Comparison of ENCODE assay signal across 19 cellular contexts in genomic region chr6:107715523-107716321, GRCh38.
DNase-seq lines count a peak whose midpoint lies in the region; ATAC-seq and TF ChIP-seq lines count a peak whose summit lies in the region.
"Had no signal": no experiment of that assay in that cellular context is flagged by ENCODE, and none has a peak within 500 bp of the region (broad histone marks: within the 10 kb centered on the region; RNA-seq: fewer than 3 reads in every experiment).

No MANE protein-coding gene starts in this region.

- peak; percentile 8 for ATAC-seq in CD8-positive, alpha-beta T cell
- ATAC-seq in activated CD8-positive, alpha-beta T cell treated with anti-CD3 and anti-CD28 coated beads for 36 hours = no peak
- ATAC-seq in effector memory CD8-positive, alpha-beta T cell (replicated peaks) = peak; percentile 50
- ATAC-seq in stimulated activated memory B cell treated with anti-CD40 and anti-IgM and Interleukin-4, amounts not matched to agents 10 μg/mL and 1 μg/mL and 100 μg/mL, for 72 hours = no peak
- no peak for ATAC-seq in GM18861 (IDR thresholded peaks at IDR 0.05; ENCODE audit: unreplicated experiment)

- intact Hi-C loops in CD8-positive, alpha-beta T cell (cut with DNase I, micrococcal nuclease) = loop anchor here (1.0 to 10.0 kb wide), 8 partner anchors 11 to 1379 kb away; partner anchors contain the start of genes SEC63 (in 2 of the 2), CEP57L1 (in 1 of the 2), PDSS2 (in 1 of the 2) and SCML4 (in 1 of the 2)
- intact Hi-C loops in activated CD8-positive, alpha-beta T cell treated with anti-CD3 and anti-CD28 coated beads for 36 hours (cut with micrococcal nuclease) = no loop called here

- H3K9me3 Mint-ChIP-seq in T-helper 1 cell treated with Interleukin-12 subunit alpha and Interleukin-12 subunit beta and Interleukin-4 antibody, amounts not matched to agents 30 μg/mL and 1 μg/mL, for 36 hours = peaks cover 5% of the 10 kb centered on the region
- H3K9me3 Mint-ChIP-seq in CD8-positive, alpha-beta T cell = no peaks in the 10 kb centered on the region
- peaks cover 1% of the 10 kb centered on the region for H3K9me3 Mint-ChIP-seq in activated CD8-positive, alpha-beta T cell treated with anti-CD3 and anti-CD28 coated beads for 36 hours
- no peaks in the 10 kb centered on the region for H3K9me3 Mint-ChIP-seq in effector memory CD8-positive, alpha-beta T cell
- H3K9me3 Mint-ChIP-seq in stimulated activated memory B cell treated with anti-CD40 and anti-IgM and Interleukin-4, amounts not matched to agents 10 μg/mL and 1 μg/mL and 100 μg/mL, for 72 hours = peaks cover 3% of the 10 kb centered on the region

- POLR2A ChIA-PET in CD8-positive, alpha-beta T cell (lab: Charles Lee) = interaction anchor here (1.2 to 2.0 kb wide), 2 partner anchors 15 to 21 kb away, joined by 3 to 4 read pairs; no protein-coding TSS in a partner anchor
- POLR2A ChIA-PET in activated CD8-positive, alpha-beta T cell treated with anti-CD3 and anti-CD28 coated beads for 36 hours (lab: Charles Lee) = interaction anchor here (1.4 kb wide), 1 partner anchor 106 kb away, joined by 3 read pairs; no protein-coding TSS in a partner anchor

- CTCF ChIA-PET in CD8-positive, alpha-beta T cell (lab: Charles Lee) = interaction anchor here (1.7 to 3.2 kb wide), 3 partner anchors 107 to 151 kb away, joined by 4 to 16 read pairs (median 6); no protein-coding TSS in a partner anchor
- CTCF ChIA-PET in activated CD8-positive, alpha-beta T cell treated with anti-CD3 and anti-CD28 coated beads for 36 hours (lab: Charles Lee) = interaction anchor here (1.3 to 1.6 kb wide), 2 partner anchors 9 to 12 kb away, joined by 3 read pairs; no protein-coding TSS in a partner anchor

- peak overlapping the region; percentile 80 for H3K27ac Mint-ChIP-seq in T-helper 1 cell treated with Interleukin-12 subunit alpha and Interleukin-12 subunit beta and Interleukin-4 antibody, amounts not matched to agents 30 μg/mL and 1 μg/mL, for 36 hours
- H3K27ac Mint-ChIP-seq in CD8-positive, alpha-beta T cell = peak overlapping the region; percentile 89
- peak overlapping the region; percentile 82 for H3K27ac Mint-ChIP-seq in activated CD8-positive, alpha-beta T cell treated with anti-CD3 and anti-CD28 coated beads for 36 hours
- H3K27ac Mint-ChIP-seq in effector memory CD8-positive, alpha-beta T cell = peak overlapping the region; percentile 92 to 94
- H3K27ac Mint-ChIP-seq in stimulated activated memory B cell treated with anti-CD40 and anti-IgM and Interleukin-4, amounts not matched to agents 10 μg/mL and 1 μg/mL and 100 μg/mL, for 72 hours = no peak overlapping the region

- no peak for TF ChIP-seq CTCF in CD8-positive, alpha-beta T cell (IDR thresholded peaks at IDR 0.05)
- no peak for TF ChIP-seq CTCF in activated CD8-positive, alpha-beta T cell treated with anti-CD3 and anti-CD28 coated beads for 36 hours (IDR thresholded peaks at IDR 0.05)

- H3K4me1 ChIP-seq in CD8-positive, alpha-beta T cell (ENCODE audit: insufficient read depth, low read length) = peaks cover 54% of the 10 kb centered on the region
- H3K4me1 ChIP-seq: Caco-2 had no signal

- H3K4me1 Mint-ChIP-seq in T-helper 1 cell treated with Interleukin-12 subunit alpha and Interleukin-12 subunit beta and Interleukin-4 antibody, amounts not matched to agents 30 μg/mL and 1 μg/mL, for 36 hours (ENCODE audit: low read depth) = peaks cover 46% of the 10 kb centered on the region
- H3K4me1 Mint-ChIP-seq in CD8-positive, alpha-beta T cell (ENCODE audit: low read depth) = peaks cover 78% of the 10 kb centered on the region
- H3K4me1 Mint-ChIP-seq in activated CD8-positive, alpha-beta T cell treated with anti-CD3 and anti-CD28 coated beads for 36 hours (ENCODE audit: low read depth) = peaks cover 65% of the 10 kb centered on the region
- peaks cover 55 to 57% of the 10 kb centered on the region in 2 donors for H3K4me1 Mint-ChIP-seq in effector memory CD8-positive, alpha-beta T cell (ENCODE audit: low read depth in 2 of 2)
- H3K4me1 Mint-ChIP-seq in stimulated activated memory B cell treated with anti-CD40 and anti-IgM and Interleukin-4, amounts not matched to agents 10 μg/mL and 1 μg/mL and 100 μg/mL, for 72 hours = peaks cover 27% of the 10 kb centered on the region

- no peaks in the 10 kb centered on the region for H3K27me3 Mint-ChIP-seq in T-helper 1 cell treated with Interleukin-12 subunit alpha and Interleukin-12 subunit beta and Interleukin-4 antibody, amounts not matched to agents 30 μg/mL and 1 μg/mL, for 36 hours (ENCODE audit: low read depth)
- H3K27me3 Mint-ChIP-seq in CD8-positive, alpha-beta T cell (ENCODE audit: low read depth) = no peaks in the 10 kb centered on the region
- H3K27me3 Mint-ChIP-seq in activated CD8-positive, alpha-beta T cell treated with anti-CD3 and anti-CD28 coated beads for 36 hours = no peaks in the 10 kb centered on the region
- H3K27me3 Mint-ChIP-seq in effector memory CD8-positive, alpha-beta T cell = no peaks in the 10 kb centered on the region
- no peaks in the 10 kb centered on the region for H3K27me3 Mint-ChIP-seq in stimulated activated memory B cell treated with anti-CD40 and anti-IgM and Interleukin-4, amounts not matched to agents 10 μg/mL and 1 μg/mL and 100 μg/mL, for 72 hours

- H3K4me3 Mint-ChIP-seq in T-helper 1 cell treated with Interleukin-12 subunit alpha and Interleukin-12 subunit beta and Interleukin-4 antibody, amounts not matched to agents 30 μg/mL and 1 μg/mL, for 36 hours = no peak overlapping the region
- peak overlapping the region; percentile 32 for H3K4me3 Mint-ChIP-seq in CD8-positive, alpha-beta T cell
- no peak overlapping the region for H3K4me3 Mint-ChIP-seq in activated CD8-positive, alpha-beta T cell treated with anti-CD3 and anti-CD28 coated beads for 36 hours
- H3K4me3 Mint-ChIP-seq in effector memory CD8-positive, alpha-beta T cell = peak overlapping the region; percentile 65 to 66
- H3K4me3 Mint-ChIP-seq in stimulated activated memory B cell treated with anti-CD40 and anti-IgM and Interleukin-4, amounts not matched to agents 10 μg/mL and 1 μg/mL and 100 μg/mL, for 72 hours = no peak overlapping the region

- no peak overlapping the region for H3K27ac ChIP-seq in CD8-positive, alpha-beta T cell (ENCODE audit: low read depth, low read length)
- H3K27ac ChIP-seq: 22Rv1, stomach had no signal

- DNase-seq in T-helper 1 cell (no peak), DMS114 treated with DMSO at 0.1 percent for 48 hours (lab: John Stamatoyannopoulos, UW; ENCODE audit: unreplicated experiment) (no peak)
- DNase-seq in CD8-positive, alpha-beta T cell = peak in 3 of 7 experiments; percentile 31 to 49 (median 33)
- DNase-seq in activated CD8-positive, alpha-beta T cell treated with anti-CD3 and anti-CD28 coated beads for 36 hours = peak; percentile 47
- DNase-seq in effector memory CD8-positive, alpha-beta T cell = peak in 2 of 3 experiments; percentile 26 to 33
- DNase-seq: amniotic stem cell; cortex of kidney; glutamatergic neuron; kidney glomerular epithelial cell; mammary epithelial cell; NCI-H446; stimulated activated CD4-positive, alpha-beta T cell treated with anti-CD3 and anti-CD28 coated beads, Interleukin-2, amount 100 ng/mL, for 48 hours; stomach had no signal

- H3K9me3 ChIP-seq in CD8-positive, alpha-beta T cell (ENCODE audit: low read length) = no peaks in the 10 kb centered on the region
- H3K9me3 ChIP-seq: Caco-2, stomach had no signal

- no peaks in the 10 kb centered on the region for H3K27me3 ChIP-seq in CD8-positive, alpha-beta T cell (ENCODE audit: insufficient read depth, low read length)

- H3K4me3 ChIP-seq in CD8-positive, alpha-beta T cell (ENCODE audit: low read depth, low read length) = no peak overlapping the region
- H3K4me3 ChIP-seq: smooth muscle cell, stomach had no signal

- peaks cover 23% of the 10 kb centered on the region for H3K36me3 Mint-ChIP-seq in T-helper 1 cell treated with Interleukin-12 subunit alpha and Interleukin-12 subunit beta and Interleukin-4 antibody, amounts not matched to agents 30 μg/mL and 1 μg/mL, for 36 hours (ENCODE audit: low read depth)
- H3K36me3 Mint-ChIP-seq in CD8-positive, alpha-beta T cell = peaks cover 39% of the 10 kb centered on the region
- peaks cover 29% of the 10 kb centered on the region for H3K36me3 Mint-ChIP-seq in activated CD8-positive, alpha-beta T cell treated with anti-CD3 and anti-CD28 coated beads for 36 hours (ENCODE audit: low read depth)
- peaks cover 35% of the 10 kb centered on the region for H3K36me3 Mint-ChIP-seq in effector memory CD8-positive, alpha-beta T cell (ENCODE audit: insufficient read depth)
- H3K36me3 Mint-ChIP-seq in stimulated activated memory B cell treated with anti-CD40 and anti-IgM and Interleukin-4, amounts not matched to agents 10 μg/mL and 1 μg/mL and 100 μg/mL, for 72 hours = peaks cover 16% of the 10 kb centered on the region

- H3K36me3 ChIP-seq in CD8-positive, alpha-beta T cell (ENCODE audit: insufficient read depth, low read length) = peaks cover 30% of the 10 kb centered on the region
- H3K36me3 ChIP-seq: stomach had no signal

Comparison
In these comparisons a context has a peak if more than half of its experiments do, and no peak if none do; other contexts are left out.
1. H3K4me3 Mint-ChIP-seq: peak in CD8-positive, alpha-beta T cell (single experiment) and effector memory CD8-positive, alpha-beta T cell (2 of 2); none in T-helper 1 cell treated with Interleukin-12 subunit alpha and Interleukin-12 subunit beta and Interleukin-4 antibody, amounts not matched to agents 30 μg/mL and 1 μg/mL, for 36 hours (single experiment), activated CD8-positive, alpha-beta T cell treated with anti-CD3 and anti-CD28 coated beads for 36 hours (single experiment) and stimulated activated memory B cell treated with anti-CD40 and anti-IgM and Interleukin-4, amounts not matched to agents 10 μg/mL and 1 μg/mL and 100 μg/mL, for 72 hours (single experiment).
2. DNase-seq: peak in activated CD8-positive, alpha-beta T cell treated with anti-CD3 and anti-CD28 coated beads for 36 hours (single experiment) and effector memory CD8-positive, alpha-beta T cell (2 of 3); none in T-helper 1 cell (0 of 5) and DMS114 treated with DMSO at 0.1 percent for 48 hours (single experiment).
3. ATAC-seq: peak in CD8-positive, alpha-beta T cell (single experiment) and effector memory CD8-positive, alpha-beta T cell (single experiment); none in activated CD8-positive, alpha-beta T cell treated with anti-CD3 and anti-CD28 coated beads for 36 hours (single experiment), stimulated activated memory B cell treated with anti-CD40 and anti-IgM and Interleukin-4, amounts not matched to agents 10 μg/mL and 1 μg/mL and 100 μg/mL, for 72 hours (single experiment) and GM18861 (single experiment).